ENCODE assay signal across 8 cellular contexts in genomic region chr3:47421741-47422649, GRCh38. TPM values are rescaled to one million over a fixed set of nuclear protein-coding genes. Genes with fewer than 3 reads are reported as not detected.
DNase-seq lines count a peak whose midpoint lies in the region; ATAC-seq and TF ChIP-seq lines count a peak whose summit lies in the region.

No MANE protein-coding gene starts in this region.

- H3K27ac Mint-ChIP-seq in MCF 10A (ENCODE audit: low read depth, unreplicated experiment) = no peak overlapping the region

- intact Hi-C loops in MCF 10A (cut with micrococcal nuclease) = loop anchor here (1.0 kb wide), 3 partner anchors 53 to 367 kb away; partner anchors contain the start of genes ELP6 and SCAP
- intact Hi-C loops in lower lobe of right lung (cut with DNase I) = no loop called here
- intact Hi-C loops in vagina (cut with DNase I) = loop anchor here (5.0 kb wide), 1 partner anchor 55 kb away; the partner anchor contains the start of gene SCAP

- H3K36me3 ChIP-seq in lower lobe of right lung (peaks cover 77% of the 10 kb centered on the region), vagina (peaks cover 0 to 46% of the 10 kb centered on the region in 2 donors)

- ATAC-seq in lower lobe of right lung = peak; percentile 36 to 37
- no peak for ATAC-seq in GM18868 (IDR thresholded peaks at IDR 0.05; ENCODE audit: unreplicated experiment)
- ATAC-seq in GM18502 (IDR thresholded peaks at IDR 0.05; ENCODE audit: poor library complexity, unreplicated experiment) = no peak

- no peak overlapping the region for H3K4me3 Mint-ChIP-seq in MCF 10A (ENCODE audit: unreplicated experiment)

- H3K9me3 ChIP-seq in lower lobe of right lung = no peaks in the 10 kb centered on the region
- no peaks in the 10 kb centered on the region for H3K9me3 ChIP-seq in vagina

- H3K27ac ChIP-seq in lower lobe of right lung (peak overlapping the region; percentile 47), vagina (peak overlapping the region; percentile 81)

- H3K4me1 ChIP-seq in lower lobe of right lung (peaks cover 12% of the 10 kb centered on the region), vagina (peaks cover 17% of the 10 kb centered on the region)

- no peaks in the 10 kb centered on the region for H3K4me1 Mint-ChIP-seq in MCF 10A (ENCODE audit: insufficient read depth, unreplicated experiment)

- CTCF ChIA-PET in MCF 10A (lab: Yijun Ruan, JAX) = interaction anchor here (0.5 to 6.7 kb wide), 31 partner anchors 8 to 1016 kb away, joined by 3 to 86 read pairs (median 4); partner anchors contain the start of gene SCAP

- TF ChIP-seq CTCF in GM12873 (IDR thresholded peaks at IDR 0.05; ENCODE audit: insufficient read depth, low read depth, low read length, missing control alignments) (peak; percentile 21), MCF 10A (IDR thresholded peaks at IDR 0.05; ENCODE audit: unreplicated experiment) (no peak), lower lobe of right lung (IDR thresholded peaks at IDR 0.05) (peak; percentile 19), vagina (IDR thresholded peaks at IDR 0.05) (no peak)

- POLR2A ChIA-PET in MCF 10A (lab: Yijun Ruan, JAX) = interaction anchor here (1.0 to 4.2 kb wide), 6 partner anchors 10 to 73 kb away, joined by 3 to 34 read pairs (median 4); partner anchors contain the start of genes PTPN23 and SCAP

- H3K4me3 ChIP-seq in lower lobe of right lung = no peak overlapping the region
- H3K4me3 ChIP-seq in vagina = no peak overlapping the region

- H3K27me3 ChIP-seq in lower lobe of right lung (ENCODE audit: low read depth) (no peaks in the 10 kb centered on the region), vagina (no peaks in the 10 kb centered on the region)

- no TSS peak for BruUV-seq in MCF 10A (replicated peaks; lab: Mats Ljungman, UMichigan)

- DNase-seq in NCI-H2196 treated with DMSO at 0.1 percent for 48 hours (lab: John Stamatoyannopoulos, UW; ENCODE audit: unreplicated experiment) = peak; percentile 46
- DNase-seq in MCF 10A (ENCODE audit: unreplicated experiment) = peak; percentile 49
- DNase-seq in lower lobe of right lung = no peak
- no peak for DNase-seq in vagina (ENCODE audit: extremely low spot score in 2 of 2)
- DNase-seq in activated CD4-positive, CD25-positive, alpha-beta regulatory T cell treated with anti-CD3 and anti-CD28 coated beads, Interleukin-2, amount 50 U/mL, for 72 hours = no peak

- H3K36me3 Mint-ChIP-seq in MCF 10A (ENCODE audit: insufficient read depth, unreplicated experiment) = peaks cover 47% of the 10 kb centered on the region

- TF ChIP-seq POLR2A in vagina (IDR thresholded peaks at IDR 0.05) = no peak

- H3K9me3 Mint-ChIP-seq in MCF 10A (ENCODE audit: unreplicated experiment) = no peaks in the 10 kb centered on the region

- H3K27me3 Mint-ChIP-seq in MCF 10A (ENCODE audit: insufficient read depth, unreplicated experiment) = no peaks in the 10 kb centered on the region

RNA-seq across cellular contexts. Expression of gene PTPN23, which starts 41.2 kb away (rescaled TPM):
- total RNA-seq in MCF 10A (2022) (44.5 and 46.9 TPM in 2 replicates), lower lobe of right lung (40.4 TPM), vagina (30.2 TPM)

RNA-seq across cellular contexts. Expression of gene SCAP, which starts 53.7 kb away (rescaled TPM):
- total RNA-seq in MCF 10A (2022) (84.3 and 87.8 TPM in 2 replicates), lower lobe of right lung (61.3 TPM), vagina (84.7 TPM)

Comparison
In these comparisons a context has a peak if more than half of its experiments do, and no peak if none do; other contexts are left out.
1. CTCF ChIP-seq: peak in GM12873 (single experiment) and lower lobe of right lung (single experiment); none in MCF 10A (single experiment) and vagina (0 of 3).
2. DNase-seq: peak in NCI-H2196 treated with DMSO at 0.1 percent for 48 hours (single experiment) and MCF 10A (single experiment); none in lower lobe of right lung (single experiment), vagina (0 of 2) and activated CD4-positive, CD25-positive, alpha-beta regulatory T cell treated with anti-CD3 and anti-CD28 coated beads, Interleukin-2, amount 50 U/mL, for 72 hours (single experiment).
3. ATAC-seq: peak in lower lobe of right lung (2 of 2); none in GM18868 (single experiment) and GM18502 (single experiment).